In genomic region chr17:81399481-81400153, GRCh38 we compare ENCODE assay signal across 8 cellular contexts. TPM values are rescaled to one million over a fixed set of nuclear protein-coding genes. Genes with fewer than 3 reads are reported as not detected.
A peak's percentile ranks its signal among the peaks of the same experiment; 100 is the strongest.
DNase-seq lines count a peak whose midpoint lies in the region; ATAC-seq and TF ChIP-seq lines count a peak whose summit lies in the region.

No MANE protein-coding gene starts in this region.

- H2AFZ ChIP-seq in osteoblast (ENCODE audit: low read length): peak overlapping the region; percentile 10

- peak overlapping the region; percentile 88 for H3K4me2 ChIP-seq in osteoblast (ENCODE audit: insufficient read depth, low read length)

- no peak for ATAC-seq in GM21737 (IDR thresholded peaks at IDR 0.05; ENCODE audit: unreplicated experiment)
- ATAC-seq in activated CD4-positive, CD25-positive, alpha-beta regulatory T cell treated with anti-CD3 and anti-CD28 coated beads, Interleukin-2, amount 50 U/mL, for 24 hours: no peak

- H3K4me3 ChIP-seq in NT2/D1 (ENCODE audit: insufficient read length, low read depth): peak overlapping the region; percentile 46
- H3K4me3 ChIP-seq in epithelial cell of proximal tubule (ENCODE audit: low read depth, low read length): peak overlapping the region; percentile 73
- peak overlapping the region; percentile 84 for H3K4me3 ChIP-seq in osteoblast (ENCODE audit: insufficient read depth, low read length)

- TF ChIP-seq CTCF in epithelial cell of proximal tubule (conservative IDR thresholded peaks at IDR 0.05; ENCODE audit: low read depth, low read length) (no peak), osteoblast (IDR thresholded peaks at IDR 0.05; ENCODE audit: extremely low read depth, low read depth, low read length) (no peak)

- peak; percentile 73 for DNase-seq in DMS53 (lab: John Stamatoyannopoulos, UW)
- no peak for DNase-seq in NT2/D1 (ENCODE audit: low read depth, low spot score)
- DNase-seq in epithelial cell of proximal tubule (ENCODE audit: low read depth): no peak
- peak; percentile 94 for DNase-seq in osteoblast (ENCODE audit: insufficient read length, low spot score, missing footprints)
- no peak for DNase-seq in NCI-H2171 treated with DMSO at 0.1 percent for 48 hours (lab: John Stamatoyannopoulos, UW)
- no peak for DNase-seq in effector CD4-positive, alpha-beta T cell

- H3K4me1 ChIP-seq in NT2/D1 (ENCODE audit: insufficient read depth, insufficient read length) (peaks cover 26% of the 10 kb centered on the region), osteoblast (ENCODE audit: insufficient read depth, low read length) (peaks cover 51% of the 10 kb centered on the region)

- peaks cover 3% of the 10 kb centered on the region for H4K20me1 ChIP-seq in osteoblast (ENCODE audit: insufficient read depth, low read length)

- no peaks in the 10 kb centered on the region for H3K36me3 ChIP-seq in NT2/D1 (ENCODE audit: insufficient read depth, insufficient read length, low read length)
- H3K36me3 ChIP-seq in osteoblast (ENCODE audit: insufficient read depth, low read length): no peaks in the 10 kb centered on the region

- no peaks in the 10 kb centered on the region for H3K9me3 ChIP-seq in NT2/D1 (ENCODE audit: insufficient read depth, low read length)
- H3K9me3 ChIP-seq in osteoblast (ENCODE audit: low read depth, low read length): no peaks in the 10 kb centered on the region

- H3K27ac ChIP-seq in osteoblast (ENCODE audit: low read depth, low read length): peak overlapping the region; percentile 72

- H3K79me2 ChIP-seq in osteoblast (ENCODE audit: insufficient read depth, low read length): peaks cover 76% of the 10 kb centered on the region

- peak overlapping the region; percentile 76 for H3K9ac ChIP-seq in NT2/D1 (ENCODE audit: insufficient read length, low read depth)

- H3K27me3 ChIP-seq in NT2/D1 (ENCODE audit: insufficient read depth, insufficient read length): peaks cover 39% of the 10 kb centered on the region
- no peaks in the 10 kb centered on the region for H3K27me3 ChIP-seq in osteoblast (ENCODE audit: insufficient read depth, low read length)

RNA-seq across cellular contexts. Expression of gene BAHCC1, which starts 4.4 kb away (rescaled TPM):
- total RNA-seq in epithelial cell of proximal tubule: 4.8 and 6.2 TPM in 2 replicates
- total RNA-seq in osteoblast: 11.2 and 11.5 TPM in 2 replicates

Comparison
In these comparisons a context has a peak if more than half of its experiments do, and no peak if none do; other contexts are left out.
1. DNase-seq: peak in DMS53 (single experiment) and osteoblast (single experiment); none in NT2/D1 (single experiment), epithelial cell of proximal tubule (single experiment), NCI-H2171 treated with DMSO at 0.1 percent for 48 hours (single experiment) and effector CD4-positive, alpha-beta T cell (single experiment).
2. Peak in every context shown above with its lines, with median percentiles within 50 percentile points of each other: H3K4me3 ChIP-seq.